In the genomic region with DNA sequence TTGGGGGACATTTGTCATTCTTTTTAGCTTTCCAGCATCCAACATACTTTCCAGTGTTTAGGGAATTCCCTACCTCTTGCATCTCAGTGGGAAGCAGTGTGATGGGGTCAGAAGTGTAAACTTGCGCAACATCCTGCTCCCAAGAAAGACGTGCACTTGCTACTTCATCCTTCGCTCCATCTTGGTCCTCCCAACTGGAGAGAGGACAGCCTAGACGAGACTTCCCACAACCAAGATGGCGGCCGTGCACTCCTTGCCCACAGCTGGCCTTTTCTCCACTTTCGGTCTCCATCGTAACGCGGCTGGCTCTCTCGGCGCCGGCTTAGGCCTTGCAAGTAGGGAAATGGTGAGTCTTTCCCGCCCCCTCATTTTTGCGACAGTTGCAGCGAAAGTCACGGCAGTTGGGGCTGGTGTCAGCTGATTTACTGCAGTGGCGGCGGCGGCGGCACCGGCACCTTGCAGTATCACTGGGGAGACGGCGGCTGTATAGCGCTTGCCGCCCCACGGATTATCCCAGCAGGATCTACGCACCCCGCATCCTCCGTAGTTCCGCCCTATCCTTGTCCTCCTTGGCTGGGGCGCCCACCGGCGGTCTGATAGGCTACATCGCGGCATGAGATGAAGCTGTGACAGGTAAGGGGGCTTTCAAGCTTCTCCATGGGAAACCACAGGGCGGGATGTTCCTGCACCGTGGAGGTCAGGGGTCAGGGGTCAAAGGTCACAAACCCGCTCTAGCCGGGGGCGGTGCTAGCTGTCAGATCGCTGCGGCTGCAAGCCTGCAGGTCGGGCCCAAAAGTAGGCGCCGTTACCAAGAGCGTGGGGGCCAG, we compare ENCODE assay signal across 8 cellular contexts. TPM values are rescaled to one million over a fixed set of nuclear protein-coding genes. Genes with fewer than 3 reads are reported as not detected.
DNase-seq lines count a peak whose midpoint lies in the region; ATAC-seq, FAIRE-seq and TF ChIP-seq lines count a peak whose summit lies in the region.

A gene (plus strand): TSS at position 416 of the 827 bp plus-strand sequence. CDS start 21,157 bp downstream, outside the sequence.

- DNase-seq in CD14-positive monocyte (ENCODE audit: low spot score) (peak; percentile 97), NCI-H82 (lab: John Stamatoyannopoulos, UW) (peak; percentile 98), dermis microvascular lymphatic vessel endothelial cell (ENCODE audit: low read depth in 2 of 2) (peak; percentile 94 to 97), HepG2 (ENCODE audit: low spot score) (peak; percentile 94)
- DNase-seq in activated CD4-positive, alpha-beta T cell treated with anti-CD3 and anti-CD28 coated beads, Interleukin-2, amount 50 U/mL, for 48 hours = peak; percentile 93 to 96
- peak; percentile 92 for DNase-seq in stimulated activated CD4-positive, alpha-beta T cell treated with anti-CD3 and anti-CD28 coated beads, Interleukin-4, amount 100 ng/mL, for 1 hour

- peaks cover 58% of the 10 kb centered on the region for H3K4me1 Mint-ChIP-seq in CD14-positive monocyte

- TF ChIP-seq RAD21 in HepG2 (CRISPR knock-in tag; IDR thresholded peaks at IDR 0.05) = no peak

- POLR2A ChIA-PET in HepG2 (lab: Yijun Ruan, JAX) = interaction anchor here (1.1 to 2.0 kb wide), 4 partner anchors 9 to 971 kb away, joined by 3 to 32 read pairs (median 12); a partner anchor contains a TSS

- peak within 1 kb of the TSS; percentile 93 to 97 (median 96) for H3K27ac Mint-ChIP-seq in CD14-positive monocyte

- intact Hi-C loops in CD14-positive monocyte (cut with micrococcal nuclease) = loop anchor here (2.0 to 10.0 kb wide), 4 partner anchors 14 to 1326 kb away; a partner anchor contains a TSS
- intact Hi-C loops in HepG2 (cut with micrococcal nuclease; ENCODE audit: unreplicated experiment) = loop anchor here (1.0 kb wide), 1 partner anchor 13 kb away; a partner anchor contains a TSS

- no peaks in the 10 kb centered on the region for H3K9me3 ChIP-seq in HepG2 (ENCODE audit: low read length)

- TF ChIP-seq CTCF in CD14-positive monocyte (IDR thresholded peaks at IDR 0.05) (no peak), HepG2 (CRISPR knock-in tag; IDR thresholded peaks at IDR 0.05) (peak; percentile 53)

- peak within 1 kb of the TSS; percentile 95 for H2AFZ ChIP-seq in HepG2 (ENCODE audit: low read length)

- no peaks in the 10 kb centered on the region; a peak in 1 of 5 replicates for H3K27me3 ChIP-seq in HepG2 (ENCODE audit: control insufficient read depth in 1 of 2, insufficient read depth in 2 of 2, low read length in 2 of 2)

- no peaks in the 10 kb centered on the region for H3K27me3 Mint-ChIP-seq in CD14-positive monocyte (ENCODE audit: low read depth in 3 of 3)

- H3K4me1 ChIP-seq in HepG2 (ENCODE audit: insufficient read depth, low read length) = peaks cover 22% of the 10 kb centered on the region

- peaks cover 0 to 3% of the 10 kb centered on the region in 2 donors for H3K36me3 Mint-ChIP-seq in CD14-positive monocyte

- TF ChIP-seq EP300 in HepG2 (IDR thresholded peaks at IDR 0.05; ENCODE audit: low read depth in 2 of 2, low read length in 2 of 2) (no peak), HepG2 (CRISPR knock-in tag; IDR thresholded peaks at IDR 0.05; ENCODE audit: borderline replicate concordance) (no peak)

- peak in 1 of 2 experiments; percentile 53 for TF ChIP-seq POLR2A in HepG2 (IDR thresholded peaks at IDR 0.05; ENCODE audit: insufficient read depth in 1 of 2, low read depth in 2 of 2, low read length in 2 of 2)

- no peaks in the 10 kb centered on the region for H4K20me1 ChIP-seq in HepG2 (ENCODE audit: insufficient read depth, low read length)

- peak within 1 kb of the TSS; percentile 90 for H3K4me2 ChIP-seq in HepG2 (ENCODE audit: low read depth, low read length)

- peaks cover 10% of the 10 kb centered on the region for H3K79me2 ChIP-seq in HepG2 (ENCODE audit: insufficient read depth, low read length)

- FAIRE-seq in HepG2 (lab: Jason Lieb, UNC) = peak; percentile 83

- under 1% methylated on average over 19 of the region's 47 CpGs for WGBS in HepG2 (ENCODE audit: low lambda C conversion rate)

- peak within 1 kb of the TSS; percentile 69 for H3K27ac ChIP-seq in HepG2 (ENCODE audit: extremely low read length, insufficient read depth, low read length)

- H3K9ac ChIP-seq in HepG2 (ENCODE audit: insufficient read depth, low read depth, low read length) = peak within 1 kb of the TSS; percentile 63

- CTCF ChIA-PET in HepG2 (lab: Yijun Ruan, JAX; ENCODE audit: low intra/inter-chr PET ratio, low total read pairs) = no interaction called here

- BruUV-seq in HepG2 (replicated peaks; lab: Mats Ljungman, UMichigan) = no TSS peak

- in situ Hi-C loops in HepG2 (cut with HindIII; ENCODE audit: extremely low pct_ligation_motif_present, low pct_unique_long_range_greater_than_20kb) = no loop called here

- ATAC-seq in GM19397 (IDR thresholded peaks at IDR 0.05; ENCODE audit: unreplicated experiment) = peak; percentile 98
- ATAC-seq in HG03571 (IDR thresholded peaks at IDR 0.05; ENCODE audit: unreplicated experiment) = peak; percentile 96
- peak; percentile 98 for ATAC-seq in HepG2

- peak within 1 kb of the TSS; percentile 94 to 95 for H3K4me3 Mint-ChIP-seq in CD14-positive monocyte

- peaks cover 0 to 3% (median 0%) of the 10 kb centered on the region in 7 donors for H3K9me3 Mint-ChIP-seq in CD14-positive monocyte

- no peaks in the 10 kb centered on the region for H3K36me3 ChIP-seq in HepG2 (replicated peaks in 1 of 2; ENCODE audit: control insufficient read depth in 1 of 2, insufficient read depth in 2 of 2, low read length in 2 of 2)

- H3K4me3 ChIP-seq in HepG2 (replicated peaks in 1 of 3; ENCODE audit: insufficient read depth in 1 of 3, low read depth in 2 of 3, low read length in 3 of 3) = peak within 1 kb of the TSS; percentile 79 to 87 (median 85)

TF ChIP-seq in HepG2, 621 proteins besides CTCF, POLR2A, EP300 and RAD21 (continues in another document):
- TF ChIP-seq, protein P1, sequence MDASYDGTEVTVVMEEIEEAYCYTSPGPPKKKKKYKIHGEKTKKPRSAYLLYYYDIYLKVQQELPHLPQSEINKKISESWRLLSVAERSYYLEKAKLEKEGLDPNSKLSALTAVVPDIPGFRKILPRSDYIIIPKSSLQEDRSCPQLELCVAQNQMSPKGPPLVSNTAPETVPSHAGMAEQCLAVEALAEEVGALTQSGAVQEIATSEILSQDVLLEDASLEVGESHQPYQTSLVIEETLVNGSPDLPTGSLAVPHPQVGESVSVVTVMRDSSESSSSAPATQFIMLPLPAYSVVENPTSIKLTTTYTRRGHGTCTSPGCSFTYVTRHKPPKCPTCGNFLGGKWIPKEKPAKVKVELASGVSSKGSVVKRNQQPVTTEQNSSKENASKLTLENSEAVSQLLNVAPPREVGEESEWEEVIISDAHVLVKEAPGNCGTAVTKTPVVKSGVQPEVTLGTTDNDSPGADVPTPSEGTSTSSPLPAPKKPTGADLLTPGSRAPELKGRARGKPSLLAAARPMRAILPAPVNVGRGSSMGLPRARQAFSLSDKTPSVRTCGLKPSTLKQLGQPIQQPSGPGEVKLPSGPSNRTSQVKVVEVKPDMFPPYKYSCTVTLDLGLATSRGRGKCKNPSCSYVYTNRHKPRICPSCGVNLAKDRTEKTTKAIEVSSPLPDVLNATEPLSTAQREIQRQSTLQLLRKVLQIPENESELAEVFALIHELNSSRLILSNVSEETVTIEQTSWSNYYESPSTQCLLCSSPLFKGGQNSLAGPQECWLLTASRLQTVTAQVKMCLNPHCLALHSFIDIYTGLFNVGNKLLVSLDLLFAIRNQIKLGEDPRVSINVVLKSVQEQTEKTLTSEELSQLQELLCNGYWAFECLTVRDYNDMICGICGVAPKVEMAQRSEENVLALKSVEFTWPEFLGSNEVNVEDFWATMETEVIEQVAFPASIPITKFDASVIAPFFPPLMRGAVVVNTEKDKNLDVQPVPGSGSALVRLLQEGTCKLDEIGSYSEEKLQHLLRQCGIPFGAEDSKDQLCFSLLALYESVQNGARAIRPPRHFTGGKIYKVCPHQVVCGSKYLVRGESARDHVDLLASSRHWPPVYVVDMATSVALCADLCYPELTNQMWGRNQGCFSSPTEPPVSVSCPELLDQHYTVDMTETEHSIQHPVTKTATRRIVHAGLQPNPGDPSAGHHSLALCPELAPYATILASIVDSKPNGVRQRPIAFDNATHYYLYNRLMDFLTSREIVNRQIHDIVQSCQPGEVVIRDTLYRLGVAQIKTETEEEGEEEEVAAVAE (CRISPR knock-in tag; IDR thresholded peaks at IDR 0.05; ENCODE audit: borderline replicate concordance) = peak; percentile 78

RNA-seq across cellular contexts. Expression of the gene that starts here (rescaled TPM):
- 10 to 100 TPM in 1 of 2 donors, 1 to 10 TPM in 1; 9.5 to 23.6 TPM for polyA plus RNA-seq in CD14-positive monocyte
- 19.6 and 23.8 TPM in 2 replicates for total RNA-seq in dermis microvascular lymphatic vessel endothelial cell
- 7.8 and 11.1 TPM in 2 replicates for total RNA-seq in HepG2 (2016; rRNA removed; fragmentation: Illumina TruSeq; extraction: Trizol)
- 15.8 and 20.0 TPM in 2 replicates for total RNA-seq in HepG2 (2016; cell fraction: cytosol; rRNA removed; fragmentation: Illumina TruSeq; extraction: Trizol; ENCODE audit: low read depth)
- 6.7 and 10.9 TPM in 2 replicates for total RNA-seq in HepG2 (2016; cell fraction: insoluble cytoplasmic fraction; rRNA removed; fragmentation: Illumina TruSeq; extraction: Trizol)
- 9.2 and 9.6 TPM in 2 replicates for total RNA-seq in HepG2 (2016; cell fraction: membrane; rRNA removed; fragmentation: Illumina TruSeq; extraction: Trizol)
- total RNA-seq in HepG2 (2016; cell fraction: nucleus; rRNA removed; fragmentation: Illumina TruSeq; extraction: Trizol) = 20.3 and 27.1 TPM in 2 replicates
- 2.0 and 2.2 TPM in 2 replicates for polyA plus RNA-seq in HepG2 (2011; rRNA removed)
- 1.4 and 1.6 TPM in 2 replicates for polyA plus RNA-seq in HepG2 (2011; cell fraction: cytosol; rRNA removed)
- polyA plus RNA-seq in HepG2 (2011; cell fraction: nucleus; rRNA removed) = 3.5 and 4.8 TPM in 2 replicates
- polyA plus RNA-seq in HepG2 (2012) = 2.1 and 2.2 TPM in 2 replicates
- polyA plus RNA-seq in HepG2 (2016; cell fraction: cytosol; fragmentation: Illumina TruSeq; extraction: Trizol; ENCODE audit: low read depth) = 0.10 and 0.37 TPM in 2 replicates
- 4.1 and 5.9 TPM in 2 replicates for polyA plus RNA-seq in HepG2 (2016; cell fraction: insoluble cytoplasmic fraction; fragmentation: Illumina TruSeq; extraction: Trizol; ENCODE audit: low read depth)
- 0.71 and 1.1 TPM in 2 replicates for polyA plus RNA-seq in HepG2 (2016; cell fraction: membrane; fragmentation: Illumina TruSeq; extraction: Trizol; ENCODE audit: low read depth)
- 3.4 and 3.5 TPM in 2 replicates for polyA plus RNA-seq in HepG2 (2016; cell fraction: nucleus; fragmentation: Illumina TruSeq; extraction: Trizol; ENCODE audit: insufficient read depth, low read depth)
- polyA minus RNA-seq in HepG2 (2011; rRNA and poly(A)+ RNA removed; ENCODE audit: low replicate concordance) = 15.1 and 47.2 TPM in 2 replicates
- polyA minus RNA-seq in HepG2 (2011; cell fraction: cytosol; rRNA and poly(A)+ RNA removed) = 4.1 and 6.5 TPM in 2 replicates
- polyA minus RNA-seq in HepG2 (2011; cell fraction: nucleus; rRNA and poly(A)+ RNA removed) = 33.5 and 48.4 TPM in 2 replicates

Comparison
In these comparisons a context has a peak if more than half of its experiments do, and no peak if none do; other contexts are left out.
1. Peak in every context shown above with its lines: DNase-seq, ATAC-seq, H3K4me3 ChIP-seq and H3K27ac ChIP-seq.